11 cellular contexts compared by ENCODE assay signal in genomic region chr5:55418994-55419991, GRCh38.
A peak's percentile ranks its signal among the peaks of the same experiment; 100 is the strongest.
DNase-seq lines count a peak whose midpoint lies in the region; ATAC-seq and TF ChIP-seq lines count a peak whose summit lies in the region.
"Had no signal": no experiment of that assay in that cellular context is flagged by ENCODE, and none has a peak within 500 bp of the region (broad histone marks: within the 10 kb centered on the region; RNA-seq: fewer than 3 reads in every experiment).

No MANE protein-coding gene starts in this region.

- H3K9me3 Mint-ChIP-seq in type B pancreatic cell, result no peaks in the 10 kb centered on the region

- H3K9ac ChIP-seq in adipocyte (ENCODE audit: low read length), result peak overlapping the region; percentile 67

- H3K36me3 Mint-ChIP-seq in type B pancreatic cell, result peaks cover 30% of the 10 kb centered on the region

- no peak overlapping the region for H3K4me3 ChIP-seq in left ventricle myocardium inferior
- no peak overlapping the region for H3K4me3 ChIP-seq in adipocyte (ENCODE audit: low read length)
- H3K4me3 ChIP-seq: body of pancreas, lung had no signal

- H3K27me3 ChIP-seq in left ventricle myocardium inferior (ENCODE audit: low read depth), result no peaks in the 10 kb centered on the region
- no peaks in the 10 kb centered on the region for H3K27me3 ChIP-seq in adipocyte (replicated peaks; ENCODE audit: control insufficient read depth, insufficient read depth, low read length)
- H3K27me3 ChIP-seq: body of pancreas had no signal

- peak overlapping the region; percentile 32 for H3K27ac Mint-ChIP-seq in type B pancreatic cell

- H3K4me1 ChIP-seq in left ventricle myocardium inferior (peaks cover 67% of the 10 kb centered on the region), adipocyte (ENCODE audit: control insufficient read depth, insufficient read depth, low read length) (peaks cover 74% of the 10 kb centered on the region)

- H3K4me3 Mint-ChIP-seq in type B pancreatic cell, result peak overlapping the region; percentile 10

- peak overlapping the region; percentile 11 for H3K27ac ChIP-seq in left ventricle myocardium inferior (replicated peaks)
- H3K27ac ChIP-seq: body of pancreas had no signal

- no peaks in the 10 kb centered on the region for H3K27me3 Mint-ChIP-seq in type B pancreatic cell

- H3K4me1 Mint-ChIP-seq in type B pancreatic cell (ENCODE audit: unreplicated experiment), result peaks cover 9% of the 10 kb centered on the region

- H3K36me3 ChIP-seq in left ventricle myocardium inferior (peaks cover 45% of the 10 kb centered on the region), adipocyte (ENCODE audit: control insufficient read depth, insufficient read depth, low read length, severe bottlenecking) (peaks cover 39% of the 10 kb centered on the region)

- H3K9me3 ChIP-seq in left ventricle myocardium inferior (replicated peaks) (no peaks in the 10 kb centered on the region), adipocyte (ENCODE audit: control insufficient read depth, low read length) (no peaks in the 10 kb centered on the region)
- H3K9me3 ChIP-seq: body of pancreas had no signal

- TF ChIP-seq CTCF in left ventricle myocardium inferior (IDR thresholded peaks at IDR 0.05; ENCODE audit: borderline replicate concordance) (no peak), type B pancreatic cell (conservative IDR thresholded peaks at IDR 0.05) (no peak)

- DNase-seq in left ventricle myocardium inferior (no peak), left cardiac atrium (no peak), adipocyte (ENCODE audit: low read depth) (peak; percentile 62), kidney glomerular epithelial cell (lab: John Stamatoyannopoulos, UW) (peak; percentile 27), type B pancreatic cell (ENCODE audit: extremely low spot score, unreplicated experiment) (no peak), NCI-H446 treated with DMSO at 0.1 percent for 48 hours (lab: John Stamatoyannopoulos, UW) (no peak), germinal center (ENCODE audit: low spot score) (no peak)
- DNase-seq: body of pancreas, NCI-H1417 treated with DMSO at 0.1 percent for 48 hours had no signal

- ATAC-seq in left cardiac atrium, result no peak
- no peak for ATAC-seq in GM19023 (IDR thresholded peaks at IDR 0.05; ENCODE audit: unreplicated experiment)
- ATAC-seq: body of pancreas had no signal

- intact Hi-C loops in left ventricle myocardium inferior (cut with micrococcal nuclease) (no loop called here), left cardiac atrium (cut with DNase I) (no loop called here)

Comparison
In these comparisons a context has a peak if more than half of its experiments do, and no peak if none do; other contexts are left out.
1. DNase-seq: peak in adipocyte (single experiment) and kidney glomerular epithelial cell (single experiment); none in left ventricle myocardium inferior (single experiment), left cardiac atrium (single experiment), type B pancreatic cell (single experiment), NCI-H446 treated with DMSO at 0.1 percent for 48 hours (single experiment) and germinal center (single experiment).